ENCODE assay signal across 27 cellular contexts in the genomic region with DNA sequence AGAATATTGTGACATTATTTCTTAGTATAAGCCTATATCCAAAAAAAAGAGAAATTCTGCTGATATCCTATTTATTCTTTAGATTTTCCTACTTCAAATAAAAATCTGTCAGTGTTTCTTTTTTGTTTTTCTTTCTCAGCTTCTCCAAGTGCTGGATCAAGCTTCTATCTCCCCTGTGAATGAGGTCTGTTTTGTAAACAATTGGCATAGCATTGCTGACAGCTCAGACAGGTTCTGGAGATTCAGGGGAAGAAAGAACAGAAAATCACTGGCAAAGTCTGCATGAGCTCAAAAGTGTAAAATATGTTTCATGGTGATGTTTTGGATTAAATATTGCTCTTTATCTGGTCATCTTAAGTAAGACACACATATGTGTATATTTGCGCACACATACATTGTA.
"Had no signal": no experiment of that assay in that cellular context is flagged by ENCODE, and none has a peak within 500 bp of the region (broad histone marks: within the 10 kb centered on the region; RNA-seq: fewer than 3 reads in every experiment).

No MANE protein-coding gene starts in this region.

- DNase-seq: colonic mucosa; cortex of kidney; dermis blood vessel endothelial cell; dorsolateral prefrontal cortex; effector CD4-positive, alpha-beta T cell; effector CD8-positive, alpha-beta T cell; effector memory CD4-positive, alpha-beta T cell; effector memory CD8-positive, alpha-beta T cell; endodermal cell; erythroblast; esophagus squamous epithelium; foreskin fibroblast; foreskin keratinocyte; foreskin melanocyte; gastrocnemius medialis; glutamatergic neuron; head of caudate nucleus; heart left ventricle; heart right ventricle had no signal

- H3K4me1 ChIP-seq: colonic mucosa, esophagus muscularis mucosa, esophagus squamous epithelium, foreskin keratinocyte, gastrocnemius medialis, gastroesophageal sphincter, heart left ventricle, heart right ventricle had no signal

- H3K27me3 ChIP-seq: colonic mucosa, dorsolateral prefrontal cortex, esophagus muscularis mucosa, esophagus squamous epithelium, foreskin keratinocyte, gastrocnemius medialis, gastroesophageal sphincter, heart left ventricle, heart right ventricle had no signal

- H3K4me3 ChIP-seq: colonic mucosa, coronary artery, dorsolateral prefrontal cortex, esophagus muscularis mucosa, esophagus squamous epithelium, gastrocnemius medialis, gastroesophageal sphincter, heart left ventricle, heart right ventricle had no signal

- H3K27ac ChIP-seq: colonic mucosa, coronary artery, dorsolateral prefrontal cortex, epithelial cell of prostate, esophagus muscularis mucosa, esophagus squamous epithelium, foreskin keratinocyte, gastrocnemius medialis, gastroesophageal sphincter, heart left ventricle, heart right ventricle had no signal

- H3K9me3 ChIP-seq: colonic mucosa, esophagus muscularis mucosa, esophagus squamous epithelium, gastrocnemius medialis, gastroesophageal sphincter, heart left ventricle, heart right ventricle had no signal

- FAIRE-seq: colon, endometrium, endothelial cell of umbilical vein, frontal cortex had no signal

- H3K36me3 ChIP-seq: colonic mucosa, esophagus muscularis mucosa, esophagus squamous epithelium, gastrocnemius medialis, gastroesophageal sphincter, heart left ventricle, heart right ventricle had no signal
